21 cellular contexts compared by ENCODE assay signal in genomic region chr3:186586245-186586644, GRCh38. TPM values are rescaled to one million over a fixed set of nuclear protein-coding genes. Genes with fewer than 3 reads are reported as not detected.
"Had no signal": no experiment of that assay in that cellular context is flagged by ENCODE, and none has a peak within 500 bp of the region (broad histone marks: within the 10 kb centered on the region; RNA-seq: fewer than 3 reads in every experiment).

No MANE protein-coding gene starts in this region.

RNA-seq across cellular contexts. Expression of gene AHSG, which starts 26.6 kb away (rescaled TPM):
- total RNA-seq: activated naive CD4-positive, alpha-beta T cell treated with anti-CD3 and anti-CD28 coated beads for 36 hours; activated naive CD8-positive, alpha-beta T cell treated with anti-CD3 and anti-CD28 coated beads for 36 hours; activated naive CD8-positive, alpha-beta T cell treated with anti-CD3 and anti-CD28 coated beads, Interleukin-2, amount 10 ng/mL, durations not matched to agents 7 days and 5 days; activated T-helper 17 cell treated with anti-CD3 and anti-CD28 coated beads, Interleukin-2, amount 50 U/mL, for 72 hours; activated T-helper 2 cell treated with anti-CD3 and anti-CD28 coated beads, Interferon-gamma antibody, Interleukin-2, Interleukin-4, amounts not matched to agents 10 μg/mL and 5 μg/mL and 100 μg/mL, durations not matched to agents 14 hours and 24 hours and 36 hours; aorta; astrocyte; body of pancreas; breast epithelium; bronchial epithelial cell; cardiac muscle cell; cardiac septum; chondrocyte had no signal

RNA-seq across cellular contexts. Expression of gene CRYGS, which starts 42.1 kb away (rescaled TPM):
- total RNA-seq: ascending aorta had no signal

RNA-seq across cellular contexts. Expression of gene FETUB, which starts 54.0 kb away (rescaled TPM):
- total RNA-seq: activated naive CD4-positive, alpha-beta T cell treated with anti-CD3 and anti-CD28 coated beads for 36 hours; activated naive CD4-positive, alpha-beta T cell treated with anti-CD3 and anti-CD28 coated beads, Interleukin-2, amount 50 U/mL, for 72 hours; activated naive CD8-positive, alpha-beta T cell treated with anti-CD3 and anti-CD28 coated beads for 36 hours; activated naive CD8-positive, alpha-beta T cell treated with anti-CD3 and anti-CD28 coated beads, Interleukin-2, amount 10 ng/mL, durations not matched to agents 7 days and 5 days; activated T-cell treated with anti-CD3 and anti-CD28 coated beads, Interleukin-2, amount 50 U/mL, for 4 hours; activated T-cell treated with anti-CD3 and anti-CD28 coated beads, Interleukin-2, amount 50 U/mL, for 72 hours; activated T-helper 1 cell treated with anti-CD3 and anti-CD28 coated beads, Interleukin-12 subunit alpha, Interleukin-12 subunit beta, Interleukin-2, Interleukin-4 antibody, amounts not matched to agents 30 ng/mL and 10 ng/mL and 1 ng/mL, durations not matched to agents 14 hours and 24 hours and 36 hours; activated T-helper 17 cell treated with anti-CD3 and anti-CD28 coated beads, Interleukin-2, amount 50 U/mL, for 72 hours; activated T-helper 2 cell treated with anti-CD3 and anti-CD28 coated beads, Interferon-gamma antibody, Interleukin-2, Interleukin-4, amounts not matched to agents 10 μg/mL and 5 μg/mL and 100 μg/mL, durations not matched to agents 14 hours and 24 hours and 36 hours; adrenal gland; aorta; ascending aorta; astrocyte; body of pancreas; breast epithelium; bronchial epithelial cell; cardiac muscle cell; cardiac septum; cerebellum; chondrocyte had no signal
- polyA plus RNA-seq: adipose tissue, adrenal gland, aorta, cardiac muscle cell had no signal
